ENCODE assay signal across 9 cellular contexts in genomic region chr3:99808163-99808794, GRCh38.
DNase-seq lines count a peak whose midpoint lies in the region; ATAC-seq and TF ChIP-seq lines count a peak whose summit lies in the region.
"Had no signal": no experiment of that assay in that cellular context is flagged by ENCODE, and none has a peak within 500 bp of the region (broad histone marks: within the 10 kb centered on the region; RNA-seq: fewer than 3 reads in every experiment).

No MANE protein-coding gene starts in this region.

- no peak overlapping the region for H3K27ac ChIP-seq in 22Rv1
- H3K27ac ChIP-seq in parathyroid adenoma, result no peak overlapping the region

- no peak overlapping the region for H3K4me3 ChIP-seq in parathyroid adenoma (ENCODE audit: low read depth, low read length)

- no peak overlapping the region for H3K9ac ChIP-seq in parathyroid adenoma

- H3K36me3 ChIP-seq in parathyroid adenoma (ENCODE audit: control insufficient read depth, insufficient read depth, low read length), result no peaks in the 10 kb centered on the region

- H3K9me3 ChIP-seq in parathyroid adenoma (ENCODE audit: control insufficient read depth, low read length), result no peaks in the 10 kb centered on the region

- H2AFZ ChIP-seq in parathyroid adenoma, result peak overlapping the region; percentile 23

- no peaks in the 10 kb centered on the region for H3K79me2 ChIP-seq in parathyroid adenoma

- no peak overlapping the region for H3K4me2 ChIP-seq in parathyroid adenoma (ENCODE audit: low read length)

- H3K27me3 ChIP-seq in parathyroid adenoma (ENCODE audit: control insufficient read depth, insufficient read depth, low read length), result no peaks in the 10 kb centered on the region

- ATAC-seq in HG02870 (IDR thresholded peaks at IDR 0.05; ENCODE audit: unreplicated experiment), result peak; percentile 59

- H3K4me1 ChIP-seq in parathyroid adenoma, result no peaks in the 10 kb centered on the region

- peak; percentile 90 for TF ChIP-seq CTCF in 22Rv1 (IDR thresholded peaks at IDR 0.05)
- TF ChIP-seq CTCF in parathyroid adenoma (IDR thresholded peaks at IDR 0.05), result peak; percentile 78

- peak; percentile 78 for DNase-seq in ELR (ENCODE audit: low read depth)
- DNase-seq in NCI-H345 treated with DMSO at 0.1 percent for 48 hours (lab: John Stamatoyannopoulos, UW; ENCODE audit: unreplicated experiment), result peak; percentile 5
- peak; percentile 14 for DNase-seq in activated CD4-positive, alpha-beta T cell treated with anti-CD3 and anti-CD28 coated beads, Interleukin-2, amount 50 U/mL, for 1 hour
- DNase-seq in foreskin melanocyte, result peak; percentile 66
- no peak for DNase-seq in NCI-H187 treated with DMSO at 0.1 percent for 48 hours (lab: John Stamatoyannopoulos, UW)
- DNase-seq: left cardiac atrium had no signal
